17 cellular contexts compared by ENCODE assay signal in the genomic region with DNA sequence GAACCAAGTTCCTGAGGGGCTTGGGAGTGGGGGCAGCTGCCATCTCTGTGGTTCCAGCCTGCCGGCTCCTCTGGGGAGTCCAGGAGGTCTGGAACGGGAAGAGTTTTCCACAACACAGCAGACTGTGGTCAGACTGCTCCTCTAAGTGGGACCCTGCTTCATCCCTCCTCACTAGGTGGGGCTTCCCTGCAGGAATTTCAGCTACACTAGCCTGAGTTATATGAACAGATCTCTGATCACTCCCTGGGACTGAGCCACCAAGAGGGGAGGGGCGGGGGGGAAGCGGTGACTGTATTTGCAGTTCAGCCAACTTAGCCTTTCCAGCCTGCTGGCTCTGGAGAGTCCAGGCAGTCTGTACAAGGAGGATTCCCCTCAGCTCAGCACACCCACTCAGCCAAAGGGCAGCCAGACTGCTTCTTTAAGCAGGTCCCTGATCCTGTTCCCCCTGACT. TPM values are rescaled to one million over a fixed set of nuclear protein-coding genes. Genes with fewer than 3 reads are reported as not detected.
A peak's percentile ranks its signal among the peaks of the same experiment; 100 is the strongest.
DNase-seq lines count a peak whose midpoint lies in the region; ATAC-seq and TF ChIP-seq lines count a peak whose summit lies in the region.
"Had no signal": no experiment of that assay in that cellular context is flagged by ENCODE, and none has a peak within 500 bp of the region (broad histone marks: within the 10 kb centered on the region; RNA-seq: fewer than 3 reads in every experiment).

No MANE protein-coding gene starts in this region.

- H3K27me3 ChIP-seq in GM23248 (replicated peaks; ENCODE audit: insufficient read depth) (no peaks in the 10 kb centered on the region), WERI-Rb-1 (ENCODE audit: insufficient read depth, low read depth, severe bottlenecking) (no peaks in the 10 kb centered on the region)
- H3K27me3 ChIP-seq: esophagus squamous epithelium had no signal

- no peaks in the 10 kb centered on the region for H3K9me2 ChIP-seq in GM23248 (ENCODE audit: insufficient read depth)

- H3K79me2 ChIP-seq in GM23248 (ENCODE audit: insufficient read depth) = no peaks in the 10 kb centered on the region

- no peak for ATAC-seq in HG03196 (IDR thresholded peaks at IDR 0.05; ENCODE audit: unreplicated experiment)
- no peak for ATAC-seq in HG03571 (IDR thresholded peaks at IDR 0.05; ENCODE audit: unreplicated experiment)
- ATAC-seq: naive thymus-derived CD8-positive, alpha-beta T cell had no signal

- H3K4me1 ChIP-seq in GM23248 (ENCODE audit: insufficient read depth) = no peaks in the 10 kb centered on the region
- H3K4me1 ChIP-seq: esophagus squamous epithelium had no signal

- TF ChIP-seq CTCF in WERI-Rb-1 (IDR thresholded peaks at IDR 0.05; ENCODE audit: low read depth, low read length) = no peak

- H3K9me3 ChIP-seq in GM23248 (ENCODE audit: low read depth) = no peaks in the 10 kb centered on the region
- H3K9me3 ChIP-seq in WERI-Rb-1 (ENCODE audit: severe bottlenecking) = no peaks in the 10 kb centered on the region
- H3K9me3 ChIP-seq: esophagus squamous epithelium had no signal

- WGBS in GM23248 (ENCODE audit: low coverage in 1 of 2, low lambda C conversion rate in 2 of 2, missing lambda C conversion rate in 2 of 2), 2 experiments = 26 to 29% methylated on average over 4 of the region's 4 CpGs

- H2AFZ ChIP-seq in GM23248 = no peak overlapping the region

- H3K4me2 ChIP-seq in GM23248 (ENCODE audit: unreplicated experiment) = no peak overlapping the region

- DNase-seq in GM23248 (peak; percentile 19), WERI-Rb-1 (peak; percentile 40), fibroblast of peridontal ligament (ENCODE audit: extremely low read depth) (peak; percentile 38), myocyte (ENCODE audit: low read depth) (peak; percentile 82), SKM-1 treated with dmso at 0.1 percent for 144 hours (lab: John Stamatoyannopoulos, UW; ENCODE audit: unreplicated experiment) (no peak), NCI-H2196 treated with DMSO at 0.1 percent for 48 hours (lab: John Stamatoyannopoulos, UW; ENCODE audit: unreplicated experiment) (no peak)
- DNase-seq: activated CD4-positive, alpha-beta T cell treated with anti-CD3 and anti-CD28 coated beads, Interleukin-2, amount 50 U/mL, for 1 hour; activated naive CD4-positive, alpha-beta T cell; activated T-cell treated with anti-CD3 and anti-CD28 coated beads for 4 hours; Calu3; esophagus squamous epithelium; HFFc6; naive thymus-derived CD8-positive, alpha-beta T cell; NCI-H187 treated with DMSO at 0.1 percent for 48 hours; stimulated activated CD4-positive, alpha-beta T cell treated with anti-CD3 and anti-CD28 coated beads, Interleukin-12 subunit alpha, Interleukin-12 subunit beta, amount 100 ng/mL, for 4 hours had no signal

- H3K36me3 ChIP-seq in GM23248 (ENCODE audit: low read depth) = no peaks in the 10 kb centered on the region
- H3K36me3 ChIP-seq in WERI-Rb-1 = no peaks in the 10 kb centered on the region
- H3K36me3 ChIP-seq: esophagus squamous epithelium had no signal

- no peaks in the 10 kb centered on the region for H3F3A ChIP-seq in GM23248 (ENCODE audit: insufficient read depth)

- no peak overlapping the region for H3K9ac ChIP-seq in GM23248

- no peaks in the 10 kb centered on the region for H4K20me1 ChIP-seq in GM23248 (ENCODE audit: insufficient read depth)

- H3K27ac ChIP-seq in GM23248 = no peak overlapping the region
- no peak overlapping the region for H3K27ac ChIP-seq in WERI-Rb-1
- H3K27ac ChIP-seq: esophagus squamous epithelium had no signal

- no peak overlapping the region for H3K4me3 ChIP-seq in GM23248
- H3K4me3 ChIP-seq in WERI-Rb-1 (ENCODE audit: low read depth, low read length) = no peak overlapping the region
- H3K4me3 ChIP-seq: esophagus squamous epithelium had no signal

- in situ Hi-C loops in GM23248 (cut with MboI) = no loop called here

RNA-seq across cellular contexts. Expression of a gene that starts 19.4 kb away (rescaled TPM):
- 2.8 and 5.5 TPM in 2 replicates for total RNA-seq in GM23248 (2014; rRNA removed; shearing (Covaris generic))
- polyA plus RNA-seq in GM23248 (2016; fragmentation: Nextera tagmentation; extraction: Ambion mirVana) = 1.7 and 2.8 TPM in 2 replicates
- 23.8 and 24.4 TPM in 2 replicates for total RNA-seq in myocyte
- 5.2 TPM for polyA plus RNA-seq in myocyte (2012)

Comparison
In these comparisons a context has a peak if more than half of its experiments do, and no peak if none do; other contexts are left out.
1. DNase-seq: peak in GM23248 (single experiment), WERI-Rb-1 (single experiment), fibroblast of peridontal ligament (single experiment) and myocyte (single experiment); none in SKM-1 treated with dmso at 0.1 percent for 144 hours (single experiment) and NCI-H2196 treated with DMSO at 0.1 percent for 48 hours (single experiment).